ENCODE assay signal across 8 cellular contexts in the genomic region with DNA sequence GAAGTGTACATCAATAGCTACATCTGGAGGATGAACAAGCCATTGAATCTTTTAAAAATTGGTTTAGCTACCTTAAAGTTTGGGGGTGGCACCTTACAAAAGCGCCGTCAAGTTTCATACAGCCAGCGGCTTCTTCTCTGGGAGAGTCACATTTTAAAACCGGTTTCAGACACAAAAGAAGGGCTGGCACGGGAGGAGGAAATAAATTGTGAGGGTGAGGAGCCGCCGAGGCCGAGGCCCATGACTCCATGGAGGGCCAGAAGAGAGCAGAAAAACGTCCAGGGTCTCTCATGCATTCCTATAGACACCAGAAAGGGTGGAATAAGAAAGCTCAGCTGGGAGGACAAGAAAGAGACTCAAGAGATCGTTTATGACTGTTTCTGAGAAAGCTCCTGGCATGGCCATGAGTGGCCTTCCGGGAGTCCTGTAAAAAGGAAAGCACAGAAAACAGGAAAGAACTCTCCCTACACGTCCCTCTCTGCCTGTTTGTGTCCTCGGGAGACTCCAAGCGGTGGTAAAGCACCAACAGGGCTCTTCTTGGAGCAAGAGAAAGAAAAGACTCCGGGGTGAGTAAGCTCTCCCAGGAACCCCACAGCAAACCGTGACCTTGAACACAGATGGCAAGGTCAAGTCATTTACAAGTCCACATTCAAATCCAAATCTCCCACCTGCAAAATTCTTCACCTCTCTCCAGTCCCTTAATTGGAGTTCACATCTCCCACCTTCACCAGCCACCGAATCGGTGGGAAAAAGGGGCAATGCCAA. TPM values are rescaled to one million over a fixed set of nuclear protein-coding genes. Genes with fewer than 3 reads are reported as not detected.
DNase-seq lines count a peak whose midpoint lies in the region; ATAC-seq and TF ChIP-seq lines count a peak whose summit lies in the region.

No MANE protein-coding gene starts in this region.

- no peaks in the 10 kb centered on the region for H3K27me3 ChIP-seq in psoas muscle (ENCODE audit: insufficient read depth in 3 of 3, low read length in 2 of 3)

- H3K9me3 ChIP-seq in psoas muscle, result no peaks in the 10 kb centered on the region

- intact Hi-C loops in psoas muscle (cut with DNase I), result loop anchor here (2.0 to 5.0 kb wide), 2 partner anchors 40 to 54 kb away; a partner anchor contains a TSS

- DNase-seq in NCI-H510A treated with DMSO at 0.1 percent for 48 hours (lab: John Stamatoyannopoulos, UW) (peak; percentile 44), NCI-H510A (lab: John Stamatoyannopoulos, UW) (no peak), NCI-H2107 treated with DMSO at 0.1 percent for 48 hours (lab: John Stamatoyannopoulos, UW; ENCODE audit: unreplicated experiment) (peak; percentile 59), astrocyte of the spinal cord (ENCODE audit: low read depth, low spot score) (peak; percentile 83), hypothalamus (lab: John Stamatoyannopoulos, UW) (peak in 36 of 51 donors; percentile 3 to 75 (median 40)), psoas muscle (peak; percentile 23 to 60), NCI-H146 (lab: John Stamatoyannopoulos, UW) (no peak)

- peak overlapping the region; percentile 98 for H3K27ac ChIP-seq in psoas muscle

- H3K4me3 ChIP-seq in astrocyte of the spinal cord (ENCODE audit: low read depth, low read length), result peak overlapping the region; percentile 62
- H3K4me3 ChIP-seq in psoas muscle, result peak overlapping the region; percentile 83

- peaks cover 3 to 9% of the 10 kb centered on the region in 2 donors for H3K36me3 ChIP-seq in psoas muscle (ENCODE audit: insufficient read depth in 1 of 2, low read depth in 1 of 2)

- peaks cover 16% of the 10 kb centered on the region for H3K4me1 ChIP-seq in psoas muscle

- TF ChIP-seq CTCF in astrocyte of the spinal cord (IDR thresholded peaks at IDR 0.05; ENCODE audit: low read depth, low read length) (peak; percentile 52), psoas muscle (IDR thresholded peaks at IDR 0.05) (peak; percentile 33)

- ATAC-seq in psoas muscle (peak; percentile 35 to 61 (median 50)), GM21390 (IDR thresholded peaks at IDR 0.05; ENCODE audit: unreplicated experiment) (no peak)

- WGBS in psoas muscle, 3 donors, result 4 to 6% (median 4%) methylated on average over 18 of the region's 18 CpGs

- in situ Hi-C loops in astrocyte of the spinal cord (cut with HindIII; ENCODE audit: low sequenced_read_pairs), result no loop called here

RNA-seq across cellular contexts. Expression of a gene that starts 1.8 kb away (rescaled TPM):
- 10 to 100 TPM in 1 of 4 donors, 1 to 10 TPM in 3; 5.3 to 11.1 (median 6.6) TPM for total RNA-seq in psoas muscle
- polyA plus RNA-seq in psoas muscle, result 10 to 100 TPM in 2 of 3 donors, 1 to 10 TPM in 1; 3.2 to 28.4 (median 12.4) TPM

RNA-seq across cellular contexts. Expression of a gene that starts 13.7 kb away (rescaled TPM):
- total RNA-seq in psoas muscle, result 1 to 10 TPM; 1.2 to 3.4 (median 2.7) TPM
- 1 to 10 TPM in 2 of 3 donors, under 1 TPM in 1; 0.61 to 3.9 (median 1.6) TPM for polyA plus RNA-seq in psoas muscle

RNA-seq across cellular contexts. Expression of a gene that starts 40.3 kb away (rescaled TPM):
- total RNA-seq in psoas muscle, result 1 to 10 TPM; 1.2 to 3.9 (median 1.8) TPM
- polyA plus RNA-seq in psoas muscle, result 1 to 10 TPM in 1 of 3 donors, under 1 TPM in 2; 0.77 to 1.8 (median 0.94) TPM

Comparison
In these comparisons a context has a peak if more than half of its experiments do, and no peak if none do; other contexts are left out.
1. DNase-seq: peak in NCI-H510A treated with DMSO at 0.1 percent for 48 hours (single experiment), NCI-H2107 treated with DMSO at 0.1 percent for 48 hours (single experiment), astrocyte of the spinal cord (single experiment), hypothalamus (36 of 51) and psoas muscle (2 of 2); none in NCI-H510A (single experiment) and NCI-H146 (single experiment).